In genomic region chr9:71191708-71192107, GRCh38 we compare ENCODE assay signal across 25 cellular contexts.
"Had no signal": no experiment of that assay in that cellular context is flagged by ENCODE, and none has a peak within 500 bp of the region (broad histone marks: within the 10 kb centered on the region; RNA-seq: fewer than 3 reads in every experiment).

No MANE protein-coding gene starts in this region.

- H3K4me3 Mint-ChIP-seq: dendritic cell treated with granulocyte-macrophage colony-stimulating factor and Interleukin-4, amounts not matched to agents 40 ng/mL and 50 ng/mL, for 4 days; effector memory CD8-positive, alpha-beta T cell; endodermal cell had no signal

- H3K27me3 Mint-ChIP-seq: dendritic cell treated with granulocyte-macrophage colony-stimulating factor and Interleukin-4, amounts not matched to agents 40 ng/mL and 50 ng/mL, for 4 days; effector memory CD8-positive, alpha-beta T cell had no signal

- ATAC-seq: effector memory CD8-positive, alpha-beta T cell; esophagus mucosa; foreskin keratinocyte; gastrocnemius medialis; gastroesophageal sphincter; heart left ventricle; heart right ventricle had no signal

- H3K4me3 ChIP-seq: colonic mucosa, coronary artery, dorsolateral prefrontal cortex, esophagus muscularis mucosa, esophagus squamous epithelium, gastrocnemius medialis, gastroesophageal sphincter, heart left ventricle, heart right ventricle had no signal

- H3K36me3 ChIP-seq: colonic mucosa, esophagus muscularis mucosa, esophagus squamous epithelium, gastrocnemius medialis, gastroesophageal sphincter, heart left ventricle, heart right ventricle had no signal

- H3K4me1 ChIP-seq: colonic mucosa, esophagus muscularis mucosa, esophagus squamous epithelium, foreskin keratinocyte, gastrocnemius medialis, gastroesophageal sphincter, heart left ventricle, heart right ventricle had no signal

- H3K4me1 Mint-ChIP-seq: endodermal cell had no signal

- H3K27ac Mint-ChIP-seq: dendritic cell treated with granulocyte-macrophage colony-stimulating factor and Interleukin-4, amounts not matched to agents 40 ng/mL and 50 ng/mL, for 4 days; effector memory CD8-positive, alpha-beta T cell; endodermal cell had no signal

- H3K27me3 ChIP-seq: colonic mucosa, dorsolateral prefrontal cortex, esophagus muscularis mucosa, esophagus squamous epithelium, gastrocnemius medialis, gastroesophageal sphincter, heart left ventricle, heart right ventricle had no signal

- H3K27ac ChIP-seq: colonic mucosa, coronary artery, dorsolateral prefrontal cortex, epithelial cell of prostate, esophagus muscularis mucosa, esophagus squamous epithelium, foreskin keratinocyte, gastrocnemius medialis, gastroesophageal sphincter, heart left ventricle, heart right ventricle had no signal

- DNase-seq: colonic mucosa; cortex of kidney; dermis blood vessel endothelial cell; dorsolateral prefrontal cortex; effector CD4-positive, alpha-beta T cell; effector CD8-positive, alpha-beta T cell; effector memory CD4-positive, alpha-beta T cell; effector memory CD8-positive, alpha-beta T cell; endodermal cell; erythroblast; esophagus squamous epithelium; foreskin fibroblast; foreskin keratinocyte; foreskin melanocyte; gastrocnemius medialis; glutamatergic neuron; head of caudate nucleus; heart left ventricle; heart right ventricle had no signal
